17 cellular contexts compared by ENCODE assay signal in genomic region chr9:134590240-134591081, GRCh38. TPM values are rescaled to one million over a fixed set of nuclear protein-coding genes. Genes with fewer than 3 reads are reported as not detected.
DNase-seq lines count a peak whose midpoint lies in the region; ATAC-seq, FAIRE-seq and TF ChIP-seq lines count a peak whose summit lies in the region.
"Had no signal": no experiment of that assay in that cellular context is flagged by ENCODE, and none has a peak within 500 bp of the region (broad histone marks: within the 10 kb centered on the region; RNA-seq: fewer than 3 reads in every experiment).

No MANE protein-coding gene starts in this region.

- no peak overlapping the region for H2AFZ ChIP-seq in astrocyte (ENCODE audit: low read depth, low read length)

- no peak overlapping the region for H3K27ac ChIP-seq in right cardiac atrium (ENCODE audit: low read length)
- no peak overlapping the region for H3K27ac ChIP-seq in astrocyte (ENCODE audit: low read depth, low read length)
- H3K27ac ChIP-seq: gastrocnemius medialis, upper lobe of left lung had no signal

- H3K27me3 Mint-ChIP-seq in astrocyte (ENCODE audit: low read depth, unreplicated experiment), result no peaks in the 10 kb centered on the region

- H3K4me3 ChIP-seq in right cardiac atrium (ENCODE audit: low read length), result no peak overlapping the region
- no peak overlapping the region for H3K4me3 ChIP-seq in astrocyte (ENCODE audit: insufficient read depth, low read depth, low read length)
- no peak overlapping the region for H3K4me3 ChIP-seq in lower leg skin (ENCODE audit: low read depth, poor library complexity, severe bottlenecking)
- H3K4me3 ChIP-seq: gastrocnemius medialis, GM12878, upper lobe of left lung had no signal

- no peak for FAIRE-seq in astrocyte (lab: Jason Lieb, UNC)
- FAIRE-seq: GM12878, HTR-8/SVneo had no signal

- 76% methylated on average over 19 of the region's 19 CpGs for WGBS in right cardiac atrium
- 75 to 82% methylated on average over 16 to 19 of the region's 19 CpGs for WGBS in lower leg skin, 2 donors

- peak overlapping the region; percentile 64 for H3K4me3 Mint-ChIP-seq in astrocyte (ENCODE audit: unreplicated experiment)
- H3K4me3 Mint-ChIP-seq: activated CD4-positive, alpha-beta T cell treated with anti-CD3 and anti-CD28 coated beads for 36 hours; B cell had no signal

- TF ChIP-seq POLR2A in lower leg skin (IDR thresholded peaks at IDR 0.05), result no peak

- no peaks in the 10 kb centered on the region for H3K36me3 ChIP-seq in astrocyte (ENCODE audit: insufficient read depth, low read length)
- H3K36me3 ChIP-seq: gastrocnemius medialis, upper lobe of left lung had no signal

- peaks cover 27% of the 10 kb centered on the region for H3K4me1 Mint-ChIP-seq in astrocyte (ENCODE audit: low read depth, unreplicated experiment)
- H3K4me1 Mint-ChIP-seq: activated CD4-positive, alpha-beta T cell treated with anti-CD3 and anti-CD28 coated beads for 36 hours; B cell had no signal

- no peaks in the 10 kb centered on the region for H3K27me3 ChIP-seq in right cardiac atrium (ENCODE audit: control insufficient read depth, insufficient read depth)
- H3K27me3 ChIP-seq in astrocyte (ENCODE audit: insufficient read depth, low read length), result no peaks in the 10 kb centered on the region
- H3K27me3 ChIP-seq: upper lobe of left lung had no signal

- H3K9me3 Mint-ChIP-seq in astrocyte (ENCODE audit: unreplicated experiment), result peaks cover 2% of the 10 kb centered on the region

- intact Hi-C loops in right cardiac atrium (cut with DNase I), result no loop called here
- intact Hi-C loops in cardiac septum (cut with DNase I), result loop anchor here (5.0 kb wide), 1 partner anchor 43 kb away; no protein-coding TSS in a partner anchor
- intact Hi-C loops in lower leg skin (cut with DNase I; ENCODE audit: low total_unique reads), result no loop called here

- peak overlapping the region; percentile 53 for H3K27ac Mint-ChIP-seq in astrocyte (ENCODE audit: unreplicated experiment)
- H3K27ac Mint-ChIP-seq: activated CD4-positive, alpha-beta T cell treated with anti-CD3 and anti-CD28 coated beads for 36 hours; B cell had no signal

- H3K4me1 ChIP-seq in right cardiac atrium (ENCODE audit: control insufficient read depth, insufficient read depth, low read length), result no peaks in the 10 kb centered on the region
- peaks cover 41% of the 10 kb centered on the region for H3K4me1 ChIP-seq in astrocyte (ENCODE audit: insufficient read depth, low read length)
- H3K4me1 ChIP-seq: gastrocnemius medialis had no signal

- TF ChIP-seq CTCF in astrocyte (IDR thresholded peaks at IDR 0.05; ENCODE audit: insufficient read depth, low read depth, low read length), result no peak
- no peak for TF ChIP-seq CTCF in lower leg skin (IDR thresholded peaks at IDR 0.05)

- H3K4me2 ChIP-seq in astrocyte (ENCODE audit: low read length), result no peak overlapping the region

- H3K9me3 ChIP-seq in right cardiac atrium (ENCODE audit: control insufficient read depth, low read length), result no peaks in the 10 kb centered on the region
- no peaks in the 10 kb centered on the region for H3K9me3 ChIP-seq in astrocyte (ENCODE audit: insufficient read depth, low read depth, low read length)
- H3K9me3 ChIP-seq: gastrocnemius medialis, upper lobe of left lung had no signal

- no peaks in the 10 kb centered on the region for H3K36me3 Mint-ChIP-seq in astrocyte (ENCODE audit: low read depth, unreplicated experiment)

- no peak overlapping the region for H3K9ac ChIP-seq in astrocyte (ENCODE audit: low read length)

- H3K79me2 ChIP-seq in astrocyte (ENCODE audit: insufficient read depth, low read length), result no peaks in the 10 kb centered on the region

- peak; percentile 59 to 60 (median 59) for DNase-seq in right cardiac atrium
- no peak for DNase-seq in cardiac septum (ENCODE audit: low spot score)
- no peak for DNase-seq in astrocyte (ENCODE audit: low read depth)
- DNase-seq in lower leg skin (ENCODE audit: low spot score in 2 of 2), result peak; percentile 10 to 80
- DNase-seq in dedifferentiated amniotic fluid mesenchymal stem cell (ENCODE audit: extremely low spot score), result no peak
- DNase-seq: activated CD4-positive, alpha-beta T cell treated with anti-CD3 and anti-CD28 coated beads for 36 hours; amygdala; gastrocnemius medialis; NCI-H1105; stimulated activated CD4-positive, alpha-beta T cell treated with anti-CD3 and anti-CD28 coated beads, Interleukin-2, amount 100 ng/mL, for 24 hours had no signal

- ATAC-seq in right cardiac atrium (peak; percentile 7 to 26), GM21619 (IDR thresholded peaks at IDR 0.05; ENCODE audit: unreplicated experiment) (no peak), HG03342 (IDR thresholded peaks at IDR 0.05; ENCODE audit: unreplicated experiment) (no peak), GM18858 (IDR thresholded peaks at IDR 0.05; ENCODE audit: unreplicated experiment) (no peak)
- ATAC-seq: activated CD4-positive, alpha-beta T cell treated with anti-CD3 and anti-CD28 coated beads for 36 hours; gastrocnemius medialis; GM12878 had no signal

- no peaks in the 10 kb centered on the region for H4K20me1 ChIP-seq in astrocyte (ENCODE audit: insufficient read depth, low read length)

RNA-seq across cellular contexts. Expression of gene COL5A1, which starts 51.1 kb away (rescaled TPM):
- total RNA-seq in right cardiac atrium (10 to 100 TPM; 16.0 to 35.8 (median 26.1) TPM), cardiac septum (21.6 TPM), astrocyte (1,055 and 1,568 TPM in 2 replicates), lower leg skin (10 to 100 TPM in 2 of 4 donors, 1 to 10 TPM in 2; 8.4 to 14.7 (median 11.3) TPM)
- polyA plus RNA-seq in right cardiac atrium, result 15.4 TPM
- total RNA-seq: B cell had no signal

Comparison
In these comparisons a context has a peak if more than half of its experiments do, and no peak if none do; other contexts are left out.
1. DNase-seq: peak in right cardiac atrium (3 of 3) and lower leg skin (2 of 2); none in cardiac septum (single experiment), astrocyte (single experiment) and dedifferentiated amniotic fluid mesenchymal stem cell (single experiment).
2. ATAC-seq: peak in right cardiac atrium (2 of 2); none in GM21619 (single experiment), HG03342 (single experiment) and GM18858 (single experiment).
3. RNA of gene COL5A1, which starts 51.1 kb away (total RNA-seq): 1,055 to 1,568 TPM in astrocyte; 16.0 to 35.8 TPM in right cardiac atrium, 21.6 TPM in cardiac septum (single experiment) and 8.4 to 14.7 TPM in lower leg skin; every median in the first group is over 10 times any median in the second.